ENCODE assay signal across 15 cellular contexts in genomic region chr2:217940261-217941220, GRCh38.
A peak's percentile ranks its signal among the peaks of the same experiment; 100 is the strongest.
DNase-seq lines count a peak whose midpoint lies in the region; ATAC-seq and TF ChIP-seq lines count a peak whose summit lies in the region.
"Had no signal": no experiment of that assay in that cellular context is flagged by ENCODE, and none has a peak within 500 bp of the region (broad histone marks: within the 10 kb centered on the region; RNA-seq: fewer than 3 reads in every experiment).

No MANE protein-coding gene starts in this region.

- TF ChIP-seq RAD21 in liver (IDR thresholded peaks at IDR 0.05) = no peak

- WGBS in body of pancreas, 2 donors = 69 to 85% methylated on average over 10 to 13 of the region's 13 CpGs
- 63% methylated on average over 13 of the region's 13 CpGs for WGBS in liver

- peak overlapping the region; percentile 84; the same call in 1 of the 2 replicates for H3K4me3 ChIP-seq in ACC112 (ENCODE audit: low read depth, low read length)
- H3K4me3 ChIP-seq in body of pancreas = no peak overlapping the region
- peak overlapping the region in 2 of 3 donors; percentile 61 to 85 for H3K4me3 ChIP-seq in liver (ENCODE audit: low read depth in 1 of 3, low read length in 3 of 3)
- peak overlapping the region; percentile 89 for H3K4me3 ChIP-seq in skeletal muscle satellite cell (ENCODE audit: low read length)

- no peaks in the 10 kb centered on the region for H3K27me3 ChIP-seq in ACC112 (ENCODE audit: insufficient read depth, low read length)
- no peaks in the 10 kb centered on the region for H3K27me3 ChIP-seq in body of pancreas
- H3K27me3 ChIP-seq in liver (ENCODE audit: control insufficient read depth in 4 of 4, insufficient read depth in 4 of 4, low read length in 3 of 4) = no peaks in the 10 kb centered on the region
- no peaks in the 10 kb centered on the region for H3K27me3 ChIP-seq in skeletal muscle satellite cell (ENCODE audit: control insufficient read depth, insufficient read depth, low read length)

- H3K4me2 ChIP-seq in skeletal muscle satellite cell (ENCODE audit: low read length) = peak overlapping the region; percentile 96

- no peak for ATAC-seq in body of pancreas

- no peaks in the 10 kb centered on the region for H3K9me3 ChIP-seq in body of pancreas
- no peaks in the 10 kb centered on the region for H3K9me3 ChIP-seq in liver (ENCODE audit: control insufficient read depth in 4 of 4, low read length in 3 of 4)
- no peaks in the 10 kb centered on the region for H3K9me3 ChIP-seq in skeletal muscle satellite cell (replicated peaks; ENCODE audit: low read length)

- H3K36me3 ChIP-seq in ACC112 (ENCODE audit: insufficient read depth, low read length) = no peaks in the 10 kb centered on the region
- no peaks in the 10 kb centered on the region for H3K36me3 ChIP-seq in body of pancreas (replicated peaks in 1 of 2; ENCODE audit: insufficient read depth in 1 of 2, low read depth in 2 of 2)
- no peaks in the 10 kb centered on the region for H3K36me3 ChIP-seq in liver (ENCODE audit: control insufficient read depth in 4 of 4, insufficient read depth in 3 of 4, low read depth in 1 of 4, low read length in 3 of 4)
- no peaks in the 10 kb centered on the region for H3K36me3 ChIP-seq in skeletal muscle satellite cell (ENCODE audit: insufficient read depth, low read length)

- peaks cover 78% of the 10 kb centered on the region for H3K79me2 ChIP-seq in ACC112 (ENCODE audit: control insufficient read depth, insufficient read depth, low read length, unreplicated experiment)

- H3K27ac ChIP-seq in ACC112 (ENCODE audit: low read depth, low read length) (no peak overlapping the region), body of pancreas (peak overlapping the region; percentile 8 to 90 (median 68)), liver (ENCODE audit: low read depth in 1 of 2, low read length in 2 of 2) (peak overlapping the region; percentile 93 to 99)

- intact Hi-C loops in body of pancreas (cut with DNase I) = no loop called here

- DNase-seq in body of pancreas (no peak), activated gamma-delta T cell treated with Interleukin-2 at 50 U/mL for 16 hours (no peak), NCI-H146 (lab: John Stamatoyannopoulos, UW) (no peak), medulla oblongata (ENCODE audit: extremely low spot score) (no peak), NOMO-1 treated with dmso at 0.1 percent for 144 hours (lab: John Stamatoyannopoulos, UW; ENCODE audit: unreplicated experiment) (no peak)
- DNase-seq: activated CD4-positive, alpha-beta memory T cell treated with anti-CD3 and anti-CD28 coated beads, Interleukin-2, amount 10 ng/mL, durations not matched to agents 7 days and 5 days; activated gamma-delta T cell; AML-193; NCI-H1417 treated with DMSO at 0.1 percent for 48 hours; NCI-H526; small intestine; T1000 had no signal

- TF ChIP-seq CTCF in body of pancreas (IDR thresholded peaks at IDR 0.05) (no peak), liver (IDR thresholded peaks at IDR 0.05; ENCODE audit: low read depth, low read length, missing input control) (no peak)

- no peak for TF ChIP-seq POLR2A in body of pancreas (IDR thresholded peaks at IDR 0.05)

- H3K4me1 ChIP-seq in ACC112 (ENCODE audit: control insufficient read depth, insufficient read depth, low read length, unreplicated experiment) = peaks cover 69% of the 10 kb centered on the region
- peaks cover 92% of the 10 kb centered on the region for H3K4me1 ChIP-seq in body of pancreas
- H3K4me1 ChIP-seq in liver (ENCODE audit: control insufficient read depth in 4 of 4, insufficient read depth in 4 of 4, low read length in 3 of 4) = peaks cover 26 to 70% (median 67%) of the 10 kb centered on the region in 4 donors
- H3K4me1 ChIP-seq in skeletal muscle satellite cell (ENCODE audit: control insufficient read depth, insufficient read depth, low read length) = peaks cover 71% of the 10 kb centered on the region

- H3K9ac ChIP-seq in liver (ENCODE audit: low read depth in 1 of 2, low read length in 2 of 2) = peak overlapping the region; percentile 29 to 67
- H3K9ac ChIP-seq in skeletal muscle satellite cell (ENCODE audit: low read depth, low read length) = peak overlapping the region; percentile 83

- H2AFZ ChIP-seq in ACC112 (ENCODE audit: low read length, unreplicated experiment) = no peak overlapping the region

TF ChIP-seq in liver, 16 proteins besides CTCF, POLR2A, EP300 and RAD21:
- TF ChIP-seq SP1 (IDR thresholded peaks at IDR 0.05) = no peak

Comparison
In these comparisons a context has a peak if more than half of its experiments do, and no peak if none do; other contexts are left out.
1. H3K4me3 ChIP-seq: peak in ACC112 (single experiment), liver (2 of 3) and skeletal muscle satellite cell (single experiment); none in body of pancreas (0 of 2).